9 cellular contexts compared by ENCODE assay signal in genomic region chr2:240437181-240437860, GRCh38. TPM values are rescaled to one million over a fixed set of nuclear protein-coding genes. Genes with fewer than 3 reads are reported as not detected.
DNase-seq lines count a peak whose midpoint lies in the region; ATAC-seq, FAIRE-seq and TF ChIP-seq lines count a peak whose summit lies in the region.
"Had no signal": no experiment of that assay in that cellular context is flagged by ENCODE, and none has a peak within 500 bp of the region (broad histone marks: within the 10 kb centered on the region; RNA-seq: fewer than 3 reads in every experiment).

No MANE protein-coding gene starts in this region.

- peaks cover 3 to 9% of the 10 kb centered on the region in 2 donors for H3K4me1 ChIP-seq in kidney (ENCODE audit: control insufficient read depth in 1 of 2, insufficient read depth in 1 of 2, low read depth in 1 of 2, low read length in 2 of 2)
- H3K4me1 ChIP-seq in subcutaneous abdominal adipose tissue (ENCODE audit: control insufficient read depth in 5 of 5, insufficient read depth in 5 of 5, low read length in 5 of 5): peaks cover 3 to 50% (median 43%) of the 10 kb centered on the region in 5 donors

- ATAC-seq in HG02973 (IDR thresholded peaks at IDR 0.05; ENCODE audit: unreplicated experiment): no peak

- H3K4me1 Mint-ChIP-seq in T-helper 2 cell treated with Interferon-gamma antibody and Interleukin-4, amounts not matched to agents 5 μg/mL and 100 μg/mL, for 36 hours (ENCODE audit: low read depth): peaks cover 12% of the 10 kb centered on the region
- peaks cover 23% of the 10 kb centered on the region for H3K4me1 Mint-ChIP-seq in MCF 10A (ENCODE audit: insufficient read depth, unreplicated experiment)

- no peak for DNase-seq in T-helper 2 cell treated with Interferon-gamma antibody and Interleukin-4, amounts not matched to agents 5 μg/mL and 100 μg/mL, for 36 hours (ENCODE audit: low spot score)
- DNase-seq in T-helper 2 cell (no peak), MCF 10A (ENCODE audit: unreplicated experiment) (no peak), kidney (peak; percentile 59), GM13977 (ENCODE audit: low spot score) (no peak)
- no peak for DNase-seq in activated effector memory CD4-positive, alpha-beta T cell treated with anti-CD3 and anti-CD28 coated beads, Interleukin-2, amount 50 U/mL, for 16 hours

- no peak overlapping the region for H3K27ac Mint-ChIP-seq in T-helper 2 cell treated with Interferon-gamma antibody and Interleukin-4, amounts not matched to agents 5 μg/mL and 100 μg/mL, for 36 hours
- H3K27ac Mint-ChIP-seq in MCF 10A (ENCODE audit: low read depth, unreplicated experiment): no peak overlapping the region

- H3K9ac ChIP-seq in kidney (ENCODE audit: low read length in 2 of 2) (no peak overlapping the region), subcutaneous abdominal adipose tissue (ENCODE audit: low read length in 5 of 5) (peak overlapping the region in 3 of 5 donors; percentile 8 to 57 (median 52))

- peak overlapping the region; percentile 68 for H3K4me3 Mint-ChIP-seq in T-helper 2 cell treated with Interferon-gamma antibody and Interleukin-4, amounts not matched to agents 5 μg/mL and 100 μg/mL, for 36 hours
- H3K4me3 Mint-ChIP-seq in MCF 10A (ENCODE audit: unreplicated experiment): peak overlapping the region; percentile 69

- peaks cover 15% of the 10 kb centered on the region for H3K27me3 Mint-ChIP-seq in T-helper 2 cell treated with Interferon-gamma antibody and Interleukin-4, amounts not matched to agents 5 μg/mL and 100 μg/mL, for 36 hours (ENCODE audit: low read depth)
- H3K27me3 Mint-ChIP-seq in MCF 10A (ENCODE audit: insufficient read depth, unreplicated experiment): no peaks in the 10 kb centered on the region

- no peak overlapping the region for H3K27ac ChIP-seq in kidney (ENCODE audit: low read depth in 2 of 2, low read length in 2 of 2)
- no peak overlapping the region for H3K27ac ChIP-seq in subcutaneous abdominal adipose tissue (ENCODE audit: low read depth, low read length)
- H3K27ac ChIP-seq: HL-60 had no signal

- in situ Hi-C loops in GM13977 (cut with MboI; ENCODE audit: low pct_unique_long_range_greater_than_20kb, low sequenced_read_pairs, unreplicated experiment): no loop called here

- BruUV-seq in MCF 10A (replicated peaks; lab: Mats Ljungman, UMichigan): no TSS peak

- CTCF ChIA-PET in MCF 10A (lab: Yijun Ruan, JAX): interaction anchor here (0.7 to 2.1 kb wide), 7 partner anchors 67 to 288 kb away, joined by 3 to 28 read pairs (median 9); no protein-coding TSS in a partner anchor

- FAIRE-seq in kidney (lab: Jason Lieb, UNC): no peak

- intact Hi-C loops in MCF 10A (cut with micrococcal nuclease) (loop anchor here (10.0 kb wide), 2 partner anchors 113 to 373 kb away; no protein-coding TSS in a partner anchor), kidney (cut with DNase I) (loop anchor here (5.0 kb wide), 1 partner anchor 205 kb away; no protein-coding TSS in a partner anchor)

- H3K9me3 Mint-ChIP-seq in T-helper 2 cell treated with Interferon-gamma antibody and Interleukin-4, amounts not matched to agents 5 μg/mL and 100 μg/mL, for 36 hours: no peaks in the 10 kb centered on the region
- H3K9me3 Mint-ChIP-seq in MCF 10A (ENCODE audit: unreplicated experiment): no peaks in the 10 kb centered on the region

- POLR2A ChIA-PET in MCF 10A (lab: Yijun Ruan, JAX): interaction anchor here (0.6 to 5.7 kb wide), 9 partner anchors 10 to 412 kb away, joined by 3 to 65 read pairs (median 4); partner anchors contain the start of gene NDUFA10

- peaks cover 0 to 22% (median 10%) of the 10 kb centered on the region in 5 donors for H3K27me3 ChIP-seq in subcutaneous abdominal adipose tissue (ENCODE audit: control insufficient read depth in 5 of 5, insufficient read depth in 4 of 5, low read length in 5 of 5)

- TF ChIP-seq CTCF in MCF 10A (IDR thresholded peaks at IDR 0.05; ENCODE audit: unreplicated experiment): no peak
- TF ChIP-seq CTCF in kidney (IDR thresholded peaks at IDR 0.05; ENCODE audit: borderline replicate concordance, extremely low read depth, insufficient read depth): no peak
- no peak for TF ChIP-seq CTCF in GM13977 (IDR thresholded peaks at IDR 0.05; ENCODE audit: extremely low read depth, insufficient read depth, missing control alignments)

- H3K36me3 ChIP-seq in kidney (ENCODE audit: control insufficient read depth in 1 of 2, insufficient read depth in 2 of 2, low read length in 2 of 2): no peaks in the 10 kb centered on the region
- no peaks in the 10 kb centered on the region for H3K36me3 ChIP-seq in subcutaneous abdominal adipose tissue (ENCODE audit: control insufficient read depth in 5 of 5, insufficient read depth in 5 of 5, low read length in 5 of 5)

- no peaks in the 10 kb centered on the region for H3K36me3 Mint-ChIP-seq in T-helper 2 cell treated with Interferon-gamma antibody and Interleukin-4, amounts not matched to agents 5 μg/mL and 100 μg/mL, for 36 hours (ENCODE audit: low read depth)
- no peaks in the 10 kb centered on the region for H3K36me3 Mint-ChIP-seq in MCF 10A (ENCODE audit: insufficient read depth, unreplicated experiment)

- H3K9me3 ChIP-seq in kidney (ENCODE audit: control insufficient read depth in 1 of 2, low read length in 2 of 2) (no peaks in the 10 kb centered on the region), subcutaneous abdominal adipose tissue (ENCODE audit: control insufficient read depth in 5 of 5, low read length in 5 of 5) (no peaks in the 10 kb centered on the region)

- peak overlapping the region in 1 of 2 donors; percentile 58 for H3K4me3 ChIP-seq in kidney (ENCODE audit: low read length in 2 of 2)
- peak overlapping the region; percentile 22 to 72 (median 55) for H3K4me3 ChIP-seq in subcutaneous abdominal adipose tissue (ENCODE audit: low read depth in 1 of 5, low read length in 5 of 5)

RNA-seq across cellular contexts. Expression of gene GPC1, which starts 1.9 kb away (rescaled TPM):
- total RNA-seq in MCF 10A (2022) (36.9 and 38.9 TPM in 2 replicates), kidney (124 TPM)
- polyA plus RNA-seq in kidney (ENCODE audit: insufficient read depth, low read depth, low replicate concordance): 18.4 TPM

Comparison
In these comparisons a context has a peak if more than half of its experiments do, and no peak if none do; other contexts are left out.
1. H3K9ac ChIP-seq: peak in subcutaneous abdominal adipose tissue (3 of 5); none in kidney (0 of 2).